ENCODE assay signal across 11 cellular contexts in the genomic region with DNA sequence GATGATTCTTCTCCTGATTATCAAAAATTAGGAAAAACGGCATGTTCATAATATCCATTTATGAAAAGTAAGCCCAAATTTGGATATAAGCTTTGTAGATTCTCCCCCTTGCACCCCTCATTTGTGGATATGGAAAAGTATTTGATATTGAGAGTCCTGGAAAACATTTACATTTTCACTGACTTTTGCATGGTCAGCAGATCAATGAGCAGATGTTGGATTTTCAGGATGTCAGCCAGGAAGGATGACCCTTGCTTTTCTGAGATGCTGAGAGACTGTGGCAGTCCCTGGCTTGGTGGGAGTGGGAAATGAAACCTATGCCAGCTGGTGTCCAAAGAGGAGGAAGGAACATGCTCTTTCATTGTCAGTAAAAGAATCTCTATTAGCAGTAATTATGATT.
"Had no signal": no experiment of that assay in that cellular context is flagged by ENCODE, and none has a peak within 500 bp of the region (broad histone marks: within the 10 kb centered on the region; RNA-seq: fewer than 3 reads in every experiment).

No MANE protein-coding gene starts in this region.

- H2AFZ ChIP-seq: GM23248 had no signal

- ATAC-seq: HCT116 had no signal

- H3K27ac ChIP-seq: GM23248, HL-60, KMS-11 had no signal

- H3K36me3 ChIP-seq: HAP-1 had no signal

- DNase-seq: GM23248, GOT3, H7, HFFc6, Karpas-422, KBM-7 had no signal

- H3K4me2 ChIP-seq: KMS-11 had no signal

- H3K4me1 ChIP-seq: HAP-1 had no signal

- H3K4me3 ChIP-seq: GM23248, HAP-1 had no signal

- H3K9ac ChIP-seq: GM23248, KMS-11 had no signal

- FAIRE-seq: HTR-8/SVneo had no signal

- H3K9me3 ChIP-seq: HAP-1 had no signal
